ENCODE assay signal across 2 cellular contexts in genomic region chr1:182295697-182296096, GRCh38.
TF ChIP-seq lines count a peak whose summit lies in the region.

No MANE protein-coding gene starts in this region.

TF ChIP-seq in GM23338, 12 proteins besides CTCF, POLR2A, EP300 and RAD21 (continued from another document):
- TF ChIP-seq, protein P1, sequence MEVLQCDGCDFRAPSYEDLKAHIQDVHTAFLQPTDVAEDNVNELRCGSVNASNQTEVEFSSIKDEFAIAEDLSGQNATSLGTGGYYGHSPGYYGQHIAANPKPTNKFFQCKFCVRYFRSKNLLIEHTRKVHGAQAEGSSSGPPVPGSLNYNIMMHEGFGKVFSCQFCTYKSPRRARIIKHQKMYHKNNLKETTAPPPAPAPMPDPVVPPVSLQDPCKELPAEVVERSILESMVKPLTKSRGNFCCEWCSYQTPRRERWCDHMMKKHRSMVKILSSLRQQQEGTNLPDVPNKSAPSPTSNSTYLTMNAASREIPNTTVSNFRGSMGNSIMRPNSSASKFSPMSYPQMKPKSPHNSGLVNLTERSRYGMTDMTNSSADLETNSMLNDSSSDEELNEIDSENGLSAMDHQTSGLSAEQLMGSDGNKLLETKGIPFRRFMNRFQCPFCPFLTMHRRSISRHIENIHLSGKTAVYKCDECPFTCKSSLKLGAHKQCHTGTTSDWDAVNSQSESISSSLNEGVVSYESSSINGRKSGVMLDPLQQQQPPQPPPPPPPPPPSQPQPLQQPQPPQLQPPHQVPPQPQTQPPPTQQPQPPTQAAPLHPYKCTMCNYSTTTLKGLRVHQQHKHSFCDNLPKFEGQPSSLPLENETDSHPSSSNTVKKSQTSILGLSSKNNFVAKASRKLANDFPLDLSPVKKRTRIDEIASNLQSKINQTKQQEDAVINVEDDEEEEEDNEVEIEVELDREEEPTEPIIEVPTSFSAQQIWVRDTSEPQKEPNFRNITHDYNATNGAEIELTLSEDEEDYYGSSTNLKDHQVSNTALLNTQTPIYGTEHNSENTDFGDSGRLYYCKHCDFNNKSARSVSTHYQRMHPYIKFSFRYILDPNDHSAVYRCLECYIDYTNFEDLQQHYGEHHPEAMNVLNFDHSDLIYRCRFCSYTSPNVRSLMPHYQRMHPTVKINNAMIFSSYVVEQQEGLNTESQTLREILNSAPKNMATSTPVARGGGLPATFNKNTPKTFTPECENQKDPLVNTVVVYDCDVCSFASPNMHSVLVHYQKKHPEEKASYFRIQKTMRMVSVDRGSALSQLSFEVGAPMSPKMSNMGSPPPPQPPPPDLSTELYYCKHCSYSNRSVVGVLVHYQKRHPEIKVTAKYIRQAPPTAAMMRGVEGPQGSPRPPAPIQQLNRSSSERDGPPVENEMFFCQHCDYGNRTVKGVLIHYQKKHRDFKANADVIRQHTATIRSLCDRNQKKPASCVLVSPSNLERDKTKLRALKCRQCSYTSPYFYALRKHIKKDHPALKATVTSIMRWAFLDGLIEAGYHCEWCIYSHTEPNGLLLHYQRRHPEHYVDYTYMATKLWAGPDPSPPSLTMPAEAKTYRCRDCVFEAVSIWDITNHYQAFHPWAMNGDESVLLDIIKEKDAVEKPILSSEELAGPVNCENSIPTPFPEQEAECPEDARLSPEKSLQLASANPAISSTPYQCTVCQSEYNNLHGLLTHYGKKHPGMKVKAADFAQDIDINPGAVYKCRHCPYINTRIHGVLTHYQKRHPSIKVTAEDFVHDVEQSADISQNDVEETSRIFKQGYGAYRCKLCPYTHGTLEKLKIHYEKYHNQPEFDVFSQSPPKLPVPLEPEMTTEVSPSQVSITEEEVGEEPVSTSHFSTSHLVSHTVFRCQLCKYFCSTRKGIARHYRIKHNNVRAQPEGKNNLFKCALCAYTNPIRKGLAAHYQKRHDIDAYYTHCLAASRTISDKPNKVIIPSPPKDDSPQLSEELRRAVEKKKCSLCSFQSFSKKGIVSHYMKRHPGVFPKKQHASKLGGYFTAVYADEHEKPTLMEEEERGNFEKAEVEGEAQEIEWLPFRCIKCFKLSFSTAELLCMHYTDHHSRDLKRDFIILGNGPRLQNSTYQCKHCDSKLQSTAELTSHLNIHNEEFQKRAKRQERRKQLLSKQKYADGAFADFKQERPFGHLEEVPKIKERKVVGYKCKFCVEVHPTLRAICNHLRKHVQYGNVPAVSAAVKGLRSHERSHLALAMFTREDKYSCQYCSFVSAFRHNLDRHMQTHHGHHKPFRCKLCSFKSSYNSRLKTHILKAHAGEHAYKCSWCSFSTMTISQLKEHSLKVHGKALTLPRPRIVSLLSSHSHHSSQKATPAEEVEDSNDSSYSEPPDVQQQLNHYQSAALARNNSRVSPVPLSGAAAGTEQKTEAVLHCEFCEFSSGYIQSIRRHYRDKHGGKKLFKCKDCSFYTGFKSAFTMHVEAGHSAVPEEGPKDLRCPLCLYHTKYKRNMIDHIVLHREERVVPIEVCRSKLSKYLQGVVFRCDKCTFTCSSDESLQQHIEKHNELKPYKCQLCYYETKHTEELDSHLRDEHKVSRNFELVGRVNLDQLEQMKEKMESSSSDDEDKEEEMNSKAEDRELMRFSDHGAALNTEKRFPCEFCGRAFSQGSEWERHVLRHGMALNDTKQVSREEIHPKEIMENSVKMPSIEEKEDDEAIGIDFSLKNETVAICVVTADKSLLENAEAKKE (CRISPR knock-in tag; IDR thresholded peaks at IDR 0.05), result no peak
- TF ChIP-seq EZH2phosphoT487 (IDR thresholded peaks at IDR 0.05; ENCODE audit: unreplicated experiment), result no peak
- TF ChIP-seq ZNF114 (CRISPR knock-in tag; IDR thresholded peaks at IDR 0.05), result no peak
- TF ChIP-seq REST (IDR thresholded peaks at IDR 0.05; ENCODE audit: unreplicated experiment), result no peak
- no peak for TF ChIP-seq STAT1 (IDR thresholded peaks at IDR 0.05; ENCODE audit: unreplicated experiment)
- no peak for TF ChIP-seq CREB1 (CRISPR knock-in tag; IDR thresholded peaks at IDR 0.05; ENCODE audit: low read depth)

TF ChIP-seq in K562, 482 proteins besides CTCF, POLR2A, EP300 and RAD21 (continued from another document and continues in another):
- no peak for TF ChIP-seq RAD51 (IDR thresholded peaks at IDR 0.05; ENCODE audit: borderline replicate concordance, low read depth)
- TF ChIP-seq OTX1 (CRISPR knock-in tag; IDR thresholded peaks at IDR 0.05), result peak; percentile 75; the same call in 1 of the 2 replicates
- TF ChIP-seq ZNF407 (IDR thresholded peaks at IDR 0.05; ENCODE audit: low read depth), result no peak
- TF ChIP-seq, protein P2, sequence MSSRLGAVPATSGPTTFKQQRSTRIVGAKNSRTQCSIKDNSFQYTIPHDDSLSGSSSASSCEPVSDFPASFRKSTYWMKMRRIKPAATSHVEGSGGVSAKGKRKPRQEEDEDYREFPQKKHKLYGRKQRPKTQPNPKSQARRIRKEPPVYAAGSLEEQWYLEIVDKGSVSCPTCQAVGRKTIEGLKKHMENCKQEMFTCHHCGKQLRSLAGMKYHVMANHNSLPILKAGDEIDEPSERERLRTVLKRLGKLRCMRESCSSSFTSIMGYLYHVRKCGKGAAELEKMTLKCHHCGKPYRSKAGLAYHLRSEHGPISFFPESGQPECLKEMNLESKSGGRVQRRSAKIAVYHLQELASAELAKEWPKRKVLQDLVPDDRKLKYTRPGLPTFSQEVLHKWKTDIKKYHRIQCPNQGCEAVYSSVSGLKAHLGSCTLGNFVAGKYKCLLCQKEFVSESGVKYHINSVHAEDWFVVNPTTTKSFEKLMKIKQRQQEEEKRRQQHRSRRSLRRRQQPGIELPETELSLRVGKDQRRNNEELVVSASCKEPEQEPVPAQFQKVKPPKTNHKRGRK (tag; IDR thresholded peaks at IDR 0.05), result peak; percentile 97
- TF ChIP-seq ZBTB17 (CRISPR knock-in tag; IDR thresholded peaks at IDR 0.05), result no peak
- no peak for TF ChIP-seq ILK (tag; IDR thresholded peaks at IDR 0.05; ENCODE audit: borderline replicate concordance, low read depth)
- peak; percentile 38; the same call in 1 of the 2 replicates for TF ChIP-seq TOE1 (IDR thresholded peaks at IDR 0.05; ENCODE audit: borderline replicate concordance)
- TF ChIP-seq TOE1 (CRISPR knock-in tag; IDR thresholded peaks at IDR 0.05; ENCODE audit: borderline replicate concordance, low read depth), result no peak
- no peak for TF ChIP-seq BRF2 (IDR thresholded peaks at IDR 0.05; ENCODE audit: borderline replicate concordance, insufficient read depth, insufficient read length)
- TF ChIP-seq, protein P3, sequence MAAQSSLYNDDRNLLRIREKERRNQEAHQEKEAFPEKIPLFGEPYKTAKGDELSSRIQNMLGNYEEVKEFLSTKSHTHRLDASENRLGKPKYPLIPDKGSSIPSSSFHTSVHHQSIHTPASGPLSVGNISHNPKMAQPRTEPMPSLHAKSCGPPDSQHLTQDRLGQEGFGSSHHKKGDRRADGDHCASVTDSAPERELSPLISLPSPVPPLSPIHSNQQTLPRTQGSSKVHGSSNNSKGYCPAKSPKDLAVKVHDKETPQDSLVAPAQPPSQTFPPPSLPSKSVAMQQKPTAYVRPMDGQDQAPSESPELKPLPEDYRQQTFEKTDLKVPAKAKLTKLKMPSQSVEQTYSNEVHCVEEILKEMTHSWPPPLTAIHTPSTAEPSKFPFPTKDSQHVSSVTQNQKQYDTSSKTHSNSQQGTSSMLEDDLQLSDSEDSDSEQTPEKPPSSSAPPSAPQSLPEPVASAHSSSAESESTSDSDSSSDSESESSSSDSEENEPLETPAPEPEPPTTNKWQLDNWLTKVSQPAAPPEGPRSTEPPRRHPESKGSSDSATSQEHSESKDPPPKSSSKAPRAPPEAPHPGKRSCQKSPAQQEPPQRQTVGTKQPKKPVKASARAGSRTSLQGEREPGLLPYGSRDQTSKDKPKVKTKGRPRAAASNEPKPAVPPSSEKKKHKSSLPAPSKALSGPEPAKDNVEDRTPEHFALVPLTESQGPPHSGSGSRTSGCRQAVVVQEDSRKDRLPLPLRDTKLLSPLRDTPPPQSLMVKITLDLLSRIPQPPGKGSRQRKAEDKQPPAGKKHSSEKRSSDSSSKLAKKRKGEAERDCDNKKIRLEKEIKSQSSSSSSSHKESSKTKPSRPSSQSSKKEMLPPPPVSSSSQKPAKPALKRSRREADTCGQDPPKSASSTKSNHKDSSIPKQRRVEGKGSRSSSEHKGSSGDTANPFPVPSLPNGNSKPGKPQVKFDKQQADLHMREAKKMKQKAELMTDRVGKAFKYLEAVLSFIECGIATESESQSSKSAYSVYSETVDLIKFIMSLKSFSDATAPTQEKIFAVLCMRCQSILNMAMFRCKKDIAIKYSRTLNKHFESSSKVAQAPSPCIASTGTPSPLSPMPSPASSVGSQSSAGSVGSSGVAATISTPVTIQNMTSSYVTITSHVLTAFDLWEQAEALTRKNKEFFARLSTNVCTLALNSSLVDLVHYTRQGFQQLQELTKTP (IDR thresholded peaks at IDR 0.05; ENCODE audit: low read depth in 1 of 2, partially characterized antibody in 2 of 2), result peak in 1 of 2 experiments; percentile 12
- no peak for TF ChIP-seq ZFP36 (IDR thresholded peaks at IDR 0.05; ENCODE audit: low read depth, low read length, partially characterized antibody)
- TF ChIP-seq THRB (CRISPR knock-in tag; conservative IDR thresholded peaks at IDR 0.05), result 0 out of 2 replicates have a peak, but pooled peaks have one; percentile 44
- no peak for TF ChIP-seq MAZ (CRISPR knock-in tag; conservative IDR thresholded peaks at IDR 0.05 in 1 of 2, IDR thresholded peaks at IDR 0.05 in 1 of 2)
- TF ChIP-seq, protein P4, sequence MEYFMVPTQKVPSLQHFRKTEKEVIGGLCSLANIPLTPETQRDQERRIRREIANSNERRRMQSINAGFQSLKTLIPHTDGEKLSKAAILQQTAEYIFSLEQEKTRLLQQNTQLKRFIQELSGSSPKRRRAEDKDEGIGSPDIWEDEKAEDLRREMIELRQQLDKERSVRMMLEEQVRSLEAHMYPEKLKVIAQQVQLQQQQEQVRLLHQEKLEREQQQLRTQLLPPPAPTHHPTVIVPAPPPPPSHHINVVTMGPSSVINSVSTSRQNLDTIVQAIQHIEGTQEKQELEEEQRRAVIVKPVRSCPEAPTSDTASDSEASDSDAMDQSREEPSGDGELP (CRISPR knock-in tag; IDR thresholded peaks at IDR 0.05; ENCODE audit: borderline replicate concordance), result no peak
- TF ChIP-seq ZKSCAN1 (IDR thresholded peaks at IDR 0.05; ENCODE audit: low read depth, low read length), result no peak
- no peak for TF ChIP-seq SNIP1 (IDR thresholded peaks at IDR 0.05; ENCODE audit: low read depth)
- TF ChIP-seq ZKSCAN3 (CRISPR knock-in tag; IDR thresholded peaks at IDR 0.05), result no peak
- TF ChIP-seq NCOA4 (IDR thresholded peaks at IDR 0.05; ENCODE audit: partially characterized antibody), result peak; percentile 30
- no peak for TF ChIP-seq ZNF175 (CRISPR knock-in tag; IDR thresholded peaks at IDR 0.05; ENCODE audit: low read depth)
